In genomic region chr2:58939388-58939787, GRCh38 we compare ENCODE assay signal across 1 cellular context.
TF ChIP-seq lines count a peak whose summit lies in the region.

No MANE protein-coding gene starts in this region.

TF ChIP-seq in IMR-90, 13 proteins besides CTCF, POLR2A, EP300 and RAD21:
- TF ChIP-seq ELK1 (IDR thresholded peaks at IDR 0.05; ENCODE audit: borderline replicate concordance, low read depth, low read length) (no peak), CHD1 (IDR thresholded peaks at IDR 0.05; ENCODE audit: low read depth, low read length) (0 out of 2 replicates have a peak, but pooled peaks have one; percentile 57), FOS (IDR thresholded peaks at IDR 0.05; ENCODE audit: low read depth, low read length) (peak; percentile 52; the same call in 1 of the 2 replicates), MAZ (IDR thresholded peaks at IDR 0.05; ENCODE audit: borderline replicate concordance, low read depth, low read length) (no peak), USF2 (IDR thresholded peaks at IDR 0.05; ENCODE audit: low read depth, low read length) (no peak), RCOR1 (IDR thresholded peaks at IDR 0.05; ENCODE audit: insufficient replicate concordance, low read length) (peak; percentile 70), CEBPB (IDR thresholded peaks at IDR 0.05; ENCODE audit: low read depth, low read length) (no peak), BHLHE40 (IDR thresholded peaks at IDR 0.05; ENCODE audit: low read depth, low read length) (no peak), MXI1 (IDR thresholded peaks at IDR 0.05; ENCODE audit: borderline replicate concordance, low read depth, low read length) (no peak), SMC3 (IDR thresholded peaks at IDR 0.05; ENCODE audit: low read depth, low read length) (no peak), NFE2L2 (IDR thresholded peaks at IDR 0.05; ENCODE audit: low read depth, low read length) (no peak), RFX5 (IDR thresholded peaks at IDR 0.05; ENCODE audit: low read depth, low read length) (no peak), MAFK (IDR thresholded peaks at IDR 0.05; ENCODE audit: low read depth, low read length) (peak; percentile 43; the same call in 1 of the 2 replicates)
